In the genomic region with DNA sequence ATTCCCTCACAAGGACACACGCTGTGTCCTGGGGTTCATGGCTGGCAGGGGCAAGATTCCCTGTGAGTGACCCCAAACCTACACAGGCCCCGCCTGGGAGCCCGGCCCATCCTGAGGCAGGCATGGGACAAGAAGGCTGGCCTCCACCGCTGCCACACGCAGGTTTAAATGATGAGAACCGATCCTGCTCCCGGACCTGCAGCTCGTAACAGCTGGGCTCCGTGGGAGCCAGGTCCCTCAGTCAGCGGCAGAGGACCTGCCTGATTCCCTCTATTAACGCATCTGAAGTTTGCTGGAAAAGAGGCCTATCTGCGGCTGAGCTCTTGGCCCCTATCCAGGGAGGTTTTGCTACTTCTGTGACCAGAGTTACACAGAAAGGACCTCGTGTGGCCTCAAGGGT, we compare ENCODE assay signal across 22 cellular contexts.
A peak's percentile ranks its signal among the peaks of the same experiment; 100 is the strongest.
DNase-seq lines count a peak whose midpoint lies in the region; TF ChIP-seq lines count a peak whose summit lies in the region.
"Had no signal": no experiment of that assay in that cellular context is flagged by ENCODE, and none has a peak within 500 bp of the region (broad histone marks: within the 10 kb centered on the region; RNA-seq: fewer than 3 reads in every experiment).

No MANE protein-coding gene starts in this region.

- H2BK120ac ChIP-seq in trophoblast cell (ENCODE audit: insufficient read depth, low read length, poor library complexity), result no peak overlapping the region

- H3K23ac ChIP-seq in trophoblast cell (ENCODE audit: low read length), result no peak overlapping the region

- H3K27ac Mint-ChIP-seq in activated naive CD4-positive, alpha-beta T cell treated with anti-CD3 and anti-CD28 coated beads, Interleukin-2, amount 10 ng/mL, durations not matched to agents 7 days and 5 days, result no peak overlapping the region
- H3K27ac Mint-ChIP-seq in osteocyte (ENCODE audit: unreplicated experiment) (no peak overlapping the region), type B pancreatic cell (no peak overlapping the region)
- H3K27ac Mint-ChIP-seq: activated B cell treated with CpG ODN at 0.5 μM for 24 hours; dendritic cell treated with granulocyte-macrophage colony-stimulating factor and Interleukin-4, amounts not matched to agents 40 ng/mL and 50 ng/mL, for 4 days; naive B cell; stimulated activated naive CD8-positive, alpha-beta T cell treated with anti-CD3 and anti-CD28 coated beads, Interleukin-15, Interleukin-2, amounts not matched to agents 100 ng/mL and 50 ng/mL, for 24 hours had no signal

- H4K12ac ChIP-seq in trophoblast cell (ENCODE audit: low read depth, low read length), result no peak overlapping the region

- no peak overlapping the region for H2BK5ac ChIP-seq in trophoblast cell (ENCODE audit: low read depth, low read length, poor library complexity)

- WGBS in esophagus muscularis mucosa, result 81% methylated on average over 8 of the region's 13 CpGs
- WGBS in trophoblast cell (ENCODE audit: extremely low coverage, insufficient coverage, insufficient read length), result no CpG with 5 or more reads among the region's 13 CpGs

- TF ChIP-seq CTCF in esophagus muscularis mucosa (IDR thresholded peaks at IDR 0.05), result no peak
- TF ChIP-seq CTCF in osteocyte (IDR thresholded peaks at IDR 0.05), result no peak
- TF ChIP-seq CTCF in type B pancreatic cell (conservative IDR thresholded peaks at IDR 0.05), result no peak

- H3K36me3 ChIP-seq in esophagus muscularis mucosa, result peaks cover 0 to 30% (median 9%) of the 10 kb centered on the region in 4 donors
- no peaks in the 10 kb centered on the region for H3K36me3 ChIP-seq in trophoblast cell (ENCODE audit: control insufficient read depth in 1 of 2, insufficient read depth in 2 of 2, low read length in 2 of 2)
- H3K36me3 ChIP-seq: MG63, upper lobe of right lung had no signal

- no peak overlapping the region for H2AFZ ChIP-seq in trophoblast cell (ENCODE audit: insufficient read depth, low read length, poor library complexity)

- peaks cover 71% of the 10 kb centered on the region for H3K27me3 Mint-ChIP-seq in activated naive CD4-positive, alpha-beta T cell treated with anti-CD3 and anti-CD28 coated beads, Interleukin-2, amount 10 ng/mL, durations not matched to agents 7 days and 5 days
- peaks cover 12% of the 10 kb centered on the region for H3K27me3 Mint-ChIP-seq in osteocyte (ENCODE audit: unreplicated experiment)
- peaks cover 7% of the 10 kb centered on the region for H3K27me3 Mint-ChIP-seq in type B pancreatic cell

- H3K4me3 ChIP-seq in esophagus muscularis mucosa (no peak overlapping the region), trophoblast cell (ENCODE audit: low read depth, low read length) (no peak overlapping the region)
- H3K4me3 ChIP-seq: MG63, upper lobe of right lung had no signal

- H3K4me2 ChIP-seq in trophoblast cell (ENCODE audit: low read length), result no peak overlapping the region

- peaks cover 0 to 31% (median 0%) of the 10 kb centered on the region in 4 donors for H3K27me3 ChIP-seq in esophagus muscularis mucosa
- H3K27me3 ChIP-seq in trophoblast cell (ENCODE audit: insufficient read depth, low read length), result no peaks in the 10 kb centered on the region
- H3K27me3 ChIP-seq: MG63 had no signal

- H3K14ac ChIP-seq in trophoblast cell (ENCODE audit: low read length), result no peak overlapping the region

- H3K18ac ChIP-seq in trophoblast cell (ENCODE audit: low read length), result no peak overlapping the region

- H3K9ac ChIP-seq in trophoblast cell (ENCODE audit: low read length), result no peak overlapping the region

- H3K79me1 ChIP-seq in trophoblast cell (ENCODE audit: low read length), result peaks cover 5% of the 10 kb centered on the region

- H3K9me3 ChIP-seq in esophagus muscularis mucosa (no peaks in the 10 kb centered on the region), trophoblast cell (ENCODE audit: insufficient read depth, low read depth, low read length) (peaks cover 3% of the 10 kb centered on the region)
- H3K9me3 ChIP-seq: MG63, upper lobe of right lung had no signal

- no peaks in the 10 kb centered on the region for H3K79me2 ChIP-seq in trophoblast cell (ENCODE audit: control insufficient read depth, insufficient read depth, low read length, poor library complexity)

- DNase-seq in activated naive CD4-positive, alpha-beta T cell treated with anti-CD3 and anti-CD28 coated beads, Interleukin-2, amount 50 U/mL, for 16 hours, result peak; percentile 3
- no peak for DNase-seq in activated naive CD4-positive, alpha-beta T cell treated with anti-CD3 and anti-CD28 coated beads, Interleukin-2, amount 10 ng/mL, durations not matched to agents 7 days and 5 days
- peak; percentile 77 for DNase-seq in esophagus muscularis mucosa (ENCODE audit: extremely low spot score)
- DNase-seq in osteocyte (ENCODE audit: extremely low spot score, unreplicated experiment), result peak; percentile 80
- peak; percentile 52 for DNase-seq in type B pancreatic cell (ENCODE audit: extremely low spot score, unreplicated experiment)
- no peak for DNase-seq in trophoblast cell
- no peak for DNase-seq in NCI-H526 (lab: John Stamatoyannopoulos, UW)
- no peak for DNase-seq in NCI-H69 (lab: John Stamatoyannopoulos, UW)
- DNase-seq: activated B cell treated with CpG ODN at 0.5 μM for 24 hours; activated CD4-positive, alpha-beta T cell treated with anti-CD3 and anti-CD28 coated beads, Interleukin-2, amount 50 U/mL, for 4 hours; activated naive CD4-positive, alpha-beta T cell; AML-193; GDM1; kidney glomerular epithelial cell; mesendoderm; MG63; naive B cell; NCI-H1417; NCI-H2081 treated with DMSO at 0.1 percent for 48 hours had no signal

- H3K27ac ChIP-seq in esophagus muscularis mucosa (replicated peaks in 1 of 4) (peak overlapping the region in 2 of 4 donors; percentile 44 to 72), trophoblast cell (ENCODE audit: low read depth, low read length) (no peak overlapping the region)
- H3K27ac ChIP-seq: upper lobe of right lung had no signal

- H2BK12ac ChIP-seq in trophoblast cell (ENCODE audit: low read length), result no peak overlapping the region

- no peak overlapping the region for H3K4ac ChIP-seq in trophoblast cell (ENCODE audit: low read depth, low read length)

- no peak overlapping the region for H4K8ac ChIP-seq in trophoblast cell (ENCODE audit: low read depth, low read length)

- no peak overlapping the region for H3K4me3 Mint-ChIP-seq in activated naive CD4-positive, alpha-beta T cell treated with anti-CD3 and anti-CD28 coated beads, Interleukin-2, amount 10 ng/mL, durations not matched to agents 7 days and 5 days
- H3K4me3 Mint-ChIP-seq in osteocyte (ENCODE audit: unreplicated experiment), result no peak overlapping the region
- H3K4me3 Mint-ChIP-seq in type B pancreatic cell, result no peak overlapping the region
- H3K4me3 Mint-ChIP-seq: activated B cell treated with CpG ODN at 0.5 μM for 24 hours; dendritic cell treated with granulocyte-macrophage colony-stimulating factor and Interleukin-4, amounts not matched to agents 40 ng/mL and 50 ng/mL, for 4 days; stimulated activated naive CD8-positive, alpha-beta T cell treated with anti-CD3 and anti-CD28 coated beads, Interleukin-15, Interleukin-2, amounts not matched to agents 100 ng/mL and 50 ng/mL, for 24 hours had no signal

- H2AK5ac ChIP-seq in trophoblast cell (ENCODE audit: low read length), result no peak overlapping the region

- H3K36me3 Mint-ChIP-seq in activated naive CD4-positive, alpha-beta T cell treated with anti-CD3 and anti-CD28 coated beads, Interleukin-2, amount 10 ng/mL, durations not matched to agents 7 days and 5 days, result no peaks in the 10 kb centered on the region
- no peaks in the 10 kb centered on the region for H3K36me3 Mint-ChIP-seq in osteocyte (ENCODE audit: unreplicated experiment)
- no peaks in the 10 kb centered on the region for H3K36me3 Mint-ChIP-seq in type B pancreatic cell
- H3K36me3 Mint-ChIP-seq: naive B cell had no signal

- H3K9me3 Mint-ChIP-seq in activated naive CD4-positive, alpha-beta T cell treated with anti-CD3 and anti-CD28 coated beads, Interleukin-2, amount 10 ng/mL, durations not matched to agents 7 days and 5 days, result no peaks in the 10 kb centered on the region
- H3K9me3 Mint-ChIP-seq in osteocyte (ENCODE audit: unreplicated experiment), result no peaks in the 10 kb centered on the region
- H3K9me3 Mint-ChIP-seq in type B pancreatic cell, result no peaks in the 10 kb centered on the region
- H3K9me3 Mint-ChIP-seq: activated B cell treated with CpG ODN at 0.5 μM for 24 hours; dendritic cell treated with granulocyte-macrophage colony-stimulating factor and Interleukin-4, amounts not matched to agents 40 ng/mL and 50 ng/mL, for 4 days; stimulated activated naive CD8-positive, alpha-beta T cell treated with anti-CD3 and anti-CD28 coated beads, Interleukin-15, Interleukin-2, amounts not matched to agents 100 ng/mL and 50 ng/mL, for 24 hours had no signal

- peaks cover 5 to 33% (median 21%) of the 10 kb centered on the region in 4 donors for H3K4me1 ChIP-seq in esophagus muscularis mucosa
- H3K4me1 ChIP-seq in trophoblast cell (ENCODE audit: control insufficient read depth in 1 of 2, insufficient read depth in 2 of 2, low read length in 2 of 2), result peaks cover 13 to 19% of the 10 kb centered on the region in 2 experiments

- intact Hi-C loops in esophagus muscularis mucosa (cut with DNase I), result loop anchor here (10.0 kb wide), 1 partner anchor 112 kb away; the partner anchor contains the start of gene VIPR2

- H4K91ac ChIP-seq in trophoblast cell (ENCODE audit: low read depth, low read length), result no peak overlapping the region

- CTCF ChIA-PET in activated naive CD4-positive, alpha-beta T cell treated with anti-CD3 and anti-CD28 coated beads, Interleukin-2, amount 10 ng/mL, durations not matched to agents 7 days and 5 days (lab: Charles Lee), result no interaction called here

- no peak for TF ChIP-seq EP300 in esophagus muscularis mucosa (IDR thresholded peaks at IDR 0.05)

- H3K4me1 Mint-ChIP-seq in activated naive CD4-positive, alpha-beta T cell treated with anti-CD3 and anti-CD28 coated beads, Interleukin-2, amount 10 ng/mL, durations not matched to agents 7 days and 5 days, result peaks cover 4% of the 10 kb centered on the region
- H3K4me1 Mint-ChIP-seq in osteocyte (ENCODE audit: unreplicated experiment), result peaks cover 7% of the 10 kb centered on the region
- peaks cover 6% of the 10 kb centered on the region for H3K4me1 Mint-ChIP-seq in type B pancreatic cell (ENCODE audit: unreplicated experiment)

- TF ChIP-seq POLR2A in esophagus muscularis mucosa (IDR thresholded peaks at IDR 0.05; ENCODE audit: low read depth), result no peak

Comparison
In these comparisons a context has a peak if more than half of its experiments do, and no peak if none do; other contexts are left out.
1. DNase-seq: peak in activated naive CD4-positive, alpha-beta T cell treated with anti-CD3 and anti-CD28 coated beads, Interleukin-2, amount 50 U/mL, for 16 hours (single experiment), esophagus muscularis mucosa (single experiment), osteocyte (single experiment) and type B pancreatic cell (single experiment); none in activated naive CD4-positive, alpha-beta T cell treated with anti-CD3 and anti-CD28 coated beads, Interleukin-2, amount 10 ng/mL, durations not matched to agents 7 days and 5 days (single experiment), trophoblast cell (0 of 2), NCI-H526 (0 of 2) and NCI-H69 (single experiment).